In genomic region chr11:85751738-85752137, GRCh38 we compare ENCODE assay signal across 19 cellular contexts. TPM values are rescaled to one million over a fixed set of nuclear protein-coding genes. Genes with fewer than 3 reads are reported as not detected.
DNase-seq lines count a peak whose midpoint lies in the region; ATAC-seq and TF ChIP-seq lines count a peak whose summit lies in the region.
"Had no signal": no experiment of that assay in that cellular context is flagged by ENCODE, and none has a peak within 500 bp of the region (broad histone marks: within the 10 kb centered on the region; RNA-seq: fewer than 3 reads in every experiment).

No MANE protein-coding gene starts in this region.

- H3K27ac ChIP-seq in trophoblast cell (ENCODE audit: low read depth, low read length), result no peak overlapping the region
- H3K27ac ChIP-seq in right atrium auricular region, result no peak overlapping the region
- H3K27ac ChIP-seq: neural progenitor cell had no signal

- peaks cover 2% of the 10 kb centered on the region for H3K27me3 Mint-ChIP-seq in activated CD4-positive, alpha-beta T cell treated with anti-CD3 and anti-CD28 coated beads, Interleukin-2, amount 10 ng/mL, durations not matched to agents 24 days and 14 days
- H3K27me3 Mint-ChIP-seq in activated naive CD8-positive, alpha-beta T cell treated with anti-CD3 and anti-CD28 coated beads, Interleukin-2, amount 10 ng/mL, durations not matched to agents 7 days and 5 days, result no peaks in the 10 kb centered on the region
- peaks cover 4% of the 10 kb centered on the region for H3K27me3 Mint-ChIP-seq in endothelial cell (ENCODE audit: unreplicated experiment)

- no peak overlapping the region for H2BK12ac ChIP-seq in trophoblast cell (ENCODE audit: low read length)

- H3K4me1 Mint-ChIP-seq in activated CD4-positive, alpha-beta T cell treated with anti-CD3 and anti-CD28 coated beads, Interleukin-2, amount 10 ng/mL, durations not matched to agents 24 days and 14 days, result peaks cover 85% of the 10 kb centered on the region
- peaks cover 71% of the 10 kb centered on the region for H3K4me1 Mint-ChIP-seq in activated naive CD8-positive, alpha-beta T cell treated with anti-CD3 and anti-CD28 coated beads, Interleukin-2, amount 10 ng/mL, durations not matched to agents 7 days and 5 days
- H3K4me1 Mint-ChIP-seq in endothelial cell (ENCODE audit: unreplicated experiment), result peaks cover 41% of the 10 kb centered on the region
- H3K4me1 Mint-ChIP-seq: neural progenitor cell had no signal

- no peak overlapping the region for H3K4me3 ChIP-seq in trophoblast cell (ENCODE audit: low read depth, low read length)
- no peak overlapping the region for H3K4me3 ChIP-seq in right atrium auricular region
- H3K4me3 ChIP-seq: neural progenitor cell had no signal

- no peaks in the 10 kb centered on the region for H3K79me2 ChIP-seq in trophoblast cell (ENCODE audit: control insufficient read depth, insufficient read depth, low read length, poor library complexity)

- H4K8ac ChIP-seq in trophoblast cell (ENCODE audit: low read depth, low read length), result no peak overlapping the region

- H2BK120ac ChIP-seq in trophoblast cell (ENCODE audit: insufficient read depth, low read length, poor library complexity), result no peak overlapping the region

- H3K4me2 ChIP-seq in trophoblast cell (ENCODE audit: low read length), result no peak overlapping the region
- H3K4me2 ChIP-seq: neural progenitor cell had no signal

- intact Hi-C loops in activated CD4-positive, alpha-beta T cell treated with anti-CD3 and anti-CD28 coated beads, Interleukin-2, amount 10 ng/mL, durations not matched to agents 24 days and 14 days (cut with micrococcal nuclease), result loop anchor here (1.0 to 10.0 kb wide), 9 partner anchors 51 to 1053 kb away; partner anchors contain the start of genes PICALM, PRSS23 and TMEM126B

- no peak overlapping the region for H3K18ac ChIP-seq in trophoblast cell (ENCODE audit: low read length)

- WGBS in trophoblast cell (ENCODE audit: extremely low coverage, insufficient coverage, insufficient read length), result no CpG with 5 or more reads among the region's 1 CpG

- H3K14ac ChIP-seq in trophoblast cell (ENCODE audit: low read length), result no peak overlapping the region

- peak overlapping the region; percentile 78 for H3K4me3 Mint-ChIP-seq in activated CD4-positive, alpha-beta T cell treated with anti-CD3 and anti-CD28 coated beads, Interleukin-2, amount 10 ng/mL, durations not matched to agents 24 days and 14 days
- peak overlapping the region; percentile 14 for H3K4me3 Mint-ChIP-seq in activated naive CD8-positive, alpha-beta T cell treated with anti-CD3 and anti-CD28 coated beads, Interleukin-2, amount 10 ng/mL, durations not matched to agents 7 days and 5 days
- no peak overlapping the region for H3K4me3 Mint-ChIP-seq in endothelial cell (ENCODE audit: unreplicated experiment)
- H3K4me3 Mint-ChIP-seq: neural progenitor cell had no signal

- H3K9me3 Mint-ChIP-seq in activated CD4-positive, alpha-beta T cell treated with anti-CD3 and anti-CD28 coated beads, Interleukin-2, amount 10 ng/mL, durations not matched to agents 24 days and 14 days, result no peaks in the 10 kb centered on the region
- no peaks in the 10 kb centered on the region for H3K9me3 Mint-ChIP-seq in activated naive CD8-positive, alpha-beta T cell treated with anti-CD3 and anti-CD28 coated beads, Interleukin-2, amount 10 ng/mL, durations not matched to agents 7 days and 5 days
- H3K9me3 Mint-ChIP-seq in endothelial cell (ENCODE audit: unreplicated experiment), result no peaks in the 10 kb centered on the region
- H3K9me3 Mint-ChIP-seq: neural progenitor cell had no signal

- H4K91ac ChIP-seq in trophoblast cell (ENCODE audit: low read depth, low read length), result no peak overlapping the region

- POLR2A ChIA-PET in activated naive CD8-positive, alpha-beta T cell treated with anti-CD3 and anti-CD28 coated beads, Interleukin-2, amount 10 ng/mL, durations not matched to agents 7 days and 5 days (lab: Charles Lee), result interaction anchor here (1.3 to 2.7 kb wide), 4 partner anchors 10 to 87 kb away, joined by 4 to 24 read pairs (median 8); partner anchors contain the start of genes CREBZF and SYTL2

- no peak for ATAC-seq in activated naive CD8-positive, alpha-beta T cell treated with anti-CD3 and anti-CD28 coated beads, Interleukin-2, amount 10 ng/mL, durations not matched to agents 7 days and 5 days (ENCODE audit: low read depth)

- DNase-seq in activated CD4-positive, alpha-beta T cell treated with anti-CD3 and anti-CD28 coated beads, Interleukin-2, amount 10 ng/mL, durations not matched to agents 24 days and 14 days, result no peak
- no peak for DNase-seq in activated CD4-positive, alpha-beta T cell treated with anti-CD3 and anti-CD28 coated beads for 48 hours
- DNase-seq in GM04504 (ENCODE audit: low read depth) (peak; percentile 19), trophoblast cell (peak; percentile 31 to 73), endothelial cell (ENCODE audit: low spot score) (no peak), GM19238 (ENCODE audit: insufficient read length, low spot score) (no peak), right atrium auricular region (ENCODE audit: low spot score) (no peak)
- no peak for DNase-seq in activated naive CD8-positive, alpha-beta T cell treated with anti-CD3 and anti-CD28 coated beads, Interleukin-2, amount 10 ng/mL, durations not matched to agents 7 days and 5 days
- DNase-seq: amygdala; Calu3; central memory CD4-positive, alpha-beta T cell; GDM1; hypothalamus; kidney glomerular epithelial cell; NCI-H1694 treated with DMSO at 0.1 percent for 48 hours; NCI-H345; stimulated activated CD4-positive, alpha-beta T cell treated with anti-CD3 and anti-CD28 coated beads, Interleukin-15, amount 100 ng/mL, for 24 hours; stimulated activated naive CD4-positive, alpha-beta T cell treated with Interleukin-2 at 50 U/mL for 16 hours had no signal

- peak overlapping the region; percentile 97 for H3K27ac Mint-ChIP-seq in activated CD4-positive, alpha-beta T cell treated with anti-CD3 and anti-CD28 coated beads, Interleukin-2, amount 10 ng/mL, durations not matched to agents 24 days and 14 days
- H3K27ac Mint-ChIP-seq in activated naive CD8-positive, alpha-beta T cell treated with anti-CD3 and anti-CD28 coated beads, Interleukin-2, amount 10 ng/mL, durations not matched to agents 7 days and 5 days, result peak overlapping the region; percentile 92
- H3K27ac Mint-ChIP-seq in endothelial cell (ENCODE audit: unreplicated experiment), result no peak overlapping the region
- H3K27ac Mint-ChIP-seq: neural progenitor cell had no signal

- H3K27me3 ChIP-seq in trophoblast cell (ENCODE audit: insufficient read depth, low read length), result no peaks in the 10 kb centered on the region
- H3K27me3 ChIP-seq in right atrium auricular region, result no peaks in the 10 kb centered on the region
- H3K27me3 ChIP-seq: neural progenitor cell had no signal

- H3K4ac ChIP-seq in trophoblast cell (ENCODE audit: low read depth, low read length), result no peak overlapping the region

- no peak overlapping the region for H3K23ac ChIP-seq in trophoblast cell (ENCODE audit: low read length)

- no peak overlapping the region for H2BK5ac ChIP-seq in trophoblast cell (ENCODE audit: low read depth, low read length, poor library complexity)

- H3K79me1 ChIP-seq in trophoblast cell (ENCODE audit: low read length), result no peaks in the 10 kb centered on the region

- H4K12ac ChIP-seq in trophoblast cell (ENCODE audit: low read depth, low read length), result no peak overlapping the region

- no peak overlapping the region for H2AK5ac ChIP-seq in trophoblast cell (ENCODE audit: low read length)

- no peak overlapping the region for H3K9ac ChIP-seq in trophoblast cell (ENCODE audit: low read length)
- H3K9ac ChIP-seq: neural progenitor cell had no signal

- no peak for TF ChIP-seq CTCF in endothelial cell (IDR thresholded peaks at IDR 0.05; ENCODE audit: unreplicated experiment)
- TF ChIP-seq CTCF in right atrium auricular region (IDR thresholded peaks at IDR 0.05), result no peak

- H3K36me3 Mint-ChIP-seq in activated CD4-positive, alpha-beta T cell treated with anti-CD3 and anti-CD28 coated beads, Interleukin-2, amount 10 ng/mL, durations not matched to agents 24 days and 14 days (ENCODE audit: low read depth), result peaks cover 31% of the 10 kb centered on the region
- H3K36me3 Mint-ChIP-seq in activated naive CD8-positive, alpha-beta T cell treated with anti-CD3 and anti-CD28 coated beads, Interleukin-2, amount 10 ng/mL, durations not matched to agents 7 days and 5 days, result peaks cover 26% of the 10 kb centered on the region
- H3K36me3 Mint-ChIP-seq in endothelial cell (ENCODE audit: low read depth, unreplicated experiment), result no peaks in the 10 kb centered on the region
- H3K36me3 Mint-ChIP-seq: neural progenitor cell had no signal

- H3K4me1 ChIP-seq in trophoblast cell (ENCODE audit: control insufficient read depth in 1 of 2, insufficient read depth in 2 of 2, low read length in 2 of 2) (peaks cover 0 to 2% of the 10 kb centered on the region in 2 experiments), right atrium auricular region (peaks cover 0 to 4% of the 10 kb centered on the region in 2 donors)

- H3K36me3 ChIP-seq in trophoblast cell (ENCODE audit: control insufficient read depth in 1 of 2, insufficient read depth in 2 of 2, low read length in 2 of 2) (no peaks in the 10 kb centered on the region), right atrium auricular region (no peaks in the 10 kb centered on the region)
- H3K36me3 ChIP-seq: neural progenitor cell had no signal

- no peak overlapping the region for H2AFZ ChIP-seq in trophoblast cell (ENCODE audit: insufficient read depth, low read length, poor library complexity)
- H2AFZ ChIP-seq: neural progenitor cell had no signal

- H3K9me3 ChIP-seq in trophoblast cell (ENCODE audit: insufficient read depth, low read depth, low read length) (no peaks in the 10 kb centered on the region), right atrium auricular region (no peaks in the 10 kb centered on the region)

RNA-seq across cellular contexts. Expression of gene SYTL2, which starts 59.2 kb away (rescaled TPM):
- 13.9 and 14.3 TPM in 2 replicates for total RNA-seq in activated CD4-positive, alpha-beta T cell treated with anti-CD3 and anti-CD28 coated beads, Interleukin-2, amount 10 ng/mL, durations not matched to agents 24 days and 14 days
- total RNA-seq in activated naive CD8-positive, alpha-beta T cell treated with anti-CD3 and anti-CD28 coated beads, Interleukin-2, amount 10 ng/mL, durations not matched to agents 7 days and 5 days, result 10 to 100 TPM; 28.7 to 39.3 TPM
- 4.1 and 4.5 TPM in 2 replicates for polyA plus RNA-seq in trophoblast cell (2013)
- 4.0 TPM for total RNA-seq in endothelial cell (ENCODE audit: unreplicated experiment)
- 10 to 100 TPM in 1 of 2 donors, 1 to 10 TPM in 1; 5.0 to 12.1 TPM for total RNA-seq in right atrium auricular region

Comparison
In these comparisons a context has a peak if more than half of its experiments do, and no peak if none do; other contexts are left out.
1. DNase-seq: peak in GM04504 (single experiment) and trophoblast cell (2 of 2); none in activated CD4-positive, alpha-beta T cell treated with anti-CD3 and anti-CD28 coated beads, Interleukin-2, amount 10 ng/mL, durations not matched to agents 24 days and 14 days (single experiment), activated CD4-positive, alpha-beta T cell treated with anti-CD3 and anti-CD28 coated beads for 48 hours (single experiment), activated naive CD8-positive, alpha-beta T cell treated with anti-CD3 and anti-CD28 coated beads, Interleukin-2, amount 10 ng/mL, durations not matched to agents 7 days and 5 days (single experiment), endothelial cell (single experiment), GM19238 (single experiment) and right atrium auricular region (single experiment).